In genomic region chr1:30757196-30757949, GRCh38 we compare ENCODE assay signal across 1 cellular context.
TF ChIP-seq lines count a peak whose summit lies in the region.

A gene with protein sequence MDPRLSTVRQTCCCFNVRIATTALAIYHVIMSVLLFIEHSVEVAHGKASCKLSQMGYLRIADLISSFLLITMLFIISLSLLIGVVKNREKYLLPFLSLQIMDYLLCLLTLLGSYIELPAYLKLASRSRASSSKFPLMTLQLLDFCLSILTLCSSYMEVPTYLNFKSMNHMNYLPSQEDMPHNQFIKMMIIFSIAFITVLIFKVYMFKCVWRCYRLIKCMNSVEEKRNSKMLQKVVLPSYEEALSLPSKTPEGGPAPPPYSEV (minus strand): TSS chr1:30757774. CDS start chr1:30757745, 29 bp downstream.

TF ChIP-seq in K562, 482 proteins besides CTCF, POLR2A, EP300 and RAD21 (continued from another document and continues in another):
- TF ChIP-seq, protein P1, sequence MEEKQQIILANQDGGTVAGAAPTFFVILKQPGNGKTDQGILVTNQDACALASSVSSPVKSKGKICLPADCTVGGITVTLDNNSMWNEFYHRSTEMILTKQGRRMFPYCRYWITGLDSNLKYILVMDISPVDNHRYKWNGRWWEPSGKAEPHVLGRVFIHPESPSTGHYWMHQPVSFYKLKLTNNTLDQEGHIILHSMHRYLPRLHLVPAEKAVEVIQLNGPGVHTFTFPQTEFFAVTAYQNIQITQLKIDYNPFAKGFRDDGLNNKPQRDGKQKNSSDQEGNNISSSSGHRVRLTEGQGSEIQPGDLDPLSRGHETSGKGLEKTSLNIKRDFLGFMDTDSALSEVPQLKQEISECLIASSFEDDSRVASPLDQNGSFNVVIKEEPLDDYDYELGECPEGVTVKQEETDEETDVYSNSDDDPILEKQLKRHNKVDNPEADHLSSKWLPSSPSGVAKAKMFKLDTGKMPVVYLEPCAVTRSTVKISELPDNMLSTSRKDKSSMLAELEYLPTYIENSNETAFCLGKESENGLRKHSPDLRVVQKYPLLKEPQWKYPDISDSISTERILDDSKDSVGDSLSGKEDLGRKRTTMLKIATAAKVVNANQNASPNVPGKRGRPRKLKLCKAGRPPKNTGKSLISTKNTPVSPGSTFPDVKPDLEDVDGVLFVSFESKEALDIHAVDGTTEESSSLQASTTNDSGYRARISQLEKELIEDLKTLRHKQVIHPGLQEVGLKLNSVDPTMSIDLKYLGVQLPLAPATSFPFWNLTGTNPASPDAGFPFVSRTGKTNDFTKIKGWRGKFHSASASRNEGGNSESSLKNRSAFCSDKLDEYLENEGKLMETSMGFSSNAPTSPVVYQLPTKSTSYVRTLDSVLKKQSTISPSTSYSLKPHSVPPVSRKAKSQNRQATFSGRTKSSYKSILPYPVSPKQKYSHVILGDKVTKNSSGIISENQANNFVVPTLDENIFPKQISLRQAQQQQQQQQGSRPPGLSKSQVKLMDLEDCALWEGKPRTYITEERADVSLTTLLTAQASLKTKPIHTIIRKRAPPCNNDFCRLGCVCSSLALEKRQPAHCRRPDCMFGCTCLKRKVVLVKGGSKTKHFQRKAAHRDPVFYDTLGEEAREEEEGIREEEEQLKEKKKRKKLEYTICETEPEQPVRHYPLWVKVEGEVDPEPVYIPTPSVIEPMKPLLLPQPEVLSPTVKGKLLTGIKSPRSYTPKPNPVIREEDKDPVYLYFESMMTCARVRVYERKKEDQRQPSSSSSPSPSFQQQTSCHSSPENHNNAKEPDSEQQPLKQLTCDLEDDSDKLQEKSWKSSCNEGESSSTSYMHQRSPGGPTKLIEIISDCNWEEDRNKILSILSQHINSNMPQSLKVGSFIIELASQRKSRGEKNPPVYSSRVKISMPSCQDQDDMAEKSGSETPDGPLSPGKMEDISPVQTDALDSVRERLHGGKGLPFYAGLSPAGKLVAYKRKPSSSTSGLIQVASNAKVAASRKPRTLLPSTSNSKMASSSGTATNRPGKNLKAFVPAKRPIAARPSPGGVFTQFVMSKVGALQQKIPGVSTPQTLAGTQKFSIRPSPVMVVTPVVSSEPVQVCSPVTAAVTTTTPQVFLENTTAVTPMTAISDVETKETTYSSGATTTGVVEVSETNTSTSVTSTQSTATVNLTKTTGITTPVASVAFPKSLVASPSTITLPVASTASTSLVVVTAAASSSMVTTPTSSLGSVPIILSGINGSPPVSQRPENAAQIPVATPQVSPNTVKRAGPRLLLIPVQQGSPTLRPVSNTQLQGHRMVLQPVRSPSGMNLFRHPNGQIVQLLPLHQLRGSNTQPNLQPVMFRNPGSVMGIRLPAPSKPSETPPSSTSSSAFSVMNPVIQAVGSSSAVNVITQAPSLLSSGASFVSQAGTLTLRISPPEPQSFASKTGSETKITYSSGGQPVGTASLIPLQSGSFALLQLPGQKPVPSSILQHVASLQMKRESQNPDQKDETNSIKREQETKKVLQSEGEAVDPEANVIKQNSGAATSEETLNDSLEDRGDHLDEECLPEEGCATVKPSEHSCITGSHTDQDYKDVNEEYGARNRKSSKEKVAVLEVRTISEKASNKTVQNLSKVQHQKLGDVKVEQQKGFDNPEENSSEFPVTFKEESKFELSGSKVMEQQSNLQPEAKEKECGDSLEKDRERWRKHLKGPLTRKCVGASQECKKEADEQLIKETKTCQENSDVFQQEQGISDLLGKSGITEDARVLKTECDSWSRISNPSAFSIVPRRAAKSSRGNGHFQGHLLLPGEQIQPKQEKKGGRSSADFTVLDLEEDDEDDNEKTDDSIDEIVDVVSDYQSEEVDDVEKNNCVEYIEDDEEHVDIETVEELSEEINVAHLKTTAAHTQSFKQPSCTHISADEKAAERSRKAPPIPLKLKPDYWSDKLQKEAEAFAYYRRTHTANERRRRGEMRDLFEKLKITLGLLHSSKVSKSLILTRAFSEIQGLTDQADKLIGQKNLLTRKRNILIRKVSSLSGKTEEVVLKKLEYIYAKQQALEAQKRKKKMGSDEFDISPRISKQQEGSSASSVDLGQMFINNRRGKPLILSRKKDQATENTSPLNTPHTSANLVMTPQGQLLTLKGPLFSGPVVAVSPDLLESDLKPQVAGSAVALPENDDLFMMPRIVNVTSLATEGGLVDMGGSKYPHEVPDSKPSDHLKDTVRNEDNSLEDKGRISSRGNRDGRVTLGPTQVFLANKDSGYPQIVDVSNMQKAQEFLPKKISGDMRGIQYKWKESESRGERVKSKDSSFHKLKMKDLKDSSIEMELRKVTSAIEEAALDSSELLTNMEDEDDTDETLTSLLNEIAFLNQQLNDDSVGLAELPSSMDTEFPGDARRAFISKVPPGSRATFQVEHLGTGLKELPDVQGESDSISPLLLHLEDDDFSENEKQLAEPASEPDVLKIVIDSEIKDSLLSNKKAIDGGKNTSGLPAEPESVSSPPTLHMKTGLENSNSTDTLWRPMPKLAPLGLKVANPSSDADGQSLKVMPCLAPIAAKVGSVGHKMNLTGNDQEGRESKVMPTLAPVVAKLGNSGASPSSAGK (IDR thresholded peaks at IDR 0.05) = peak; percentile 17; the same call in 1 of the 2 replicates
- no peak for TF ChIP-seq TEAD4 (IDR thresholded peaks at IDR 0.05; ENCODE audit: low read length)
- no peak for TF ChIP-seq TEAD4 (CRISPR knock-in tag; IDR thresholded peaks at IDR 0.05; ENCODE audit: borderline replicate concordance)
- no peak for TF ChIP-seq SMAD4 (CRISPR knock-in tag; conservative IDR thresholded peaks at IDR 0.05)
- TF ChIP-seq, protein P2, sequence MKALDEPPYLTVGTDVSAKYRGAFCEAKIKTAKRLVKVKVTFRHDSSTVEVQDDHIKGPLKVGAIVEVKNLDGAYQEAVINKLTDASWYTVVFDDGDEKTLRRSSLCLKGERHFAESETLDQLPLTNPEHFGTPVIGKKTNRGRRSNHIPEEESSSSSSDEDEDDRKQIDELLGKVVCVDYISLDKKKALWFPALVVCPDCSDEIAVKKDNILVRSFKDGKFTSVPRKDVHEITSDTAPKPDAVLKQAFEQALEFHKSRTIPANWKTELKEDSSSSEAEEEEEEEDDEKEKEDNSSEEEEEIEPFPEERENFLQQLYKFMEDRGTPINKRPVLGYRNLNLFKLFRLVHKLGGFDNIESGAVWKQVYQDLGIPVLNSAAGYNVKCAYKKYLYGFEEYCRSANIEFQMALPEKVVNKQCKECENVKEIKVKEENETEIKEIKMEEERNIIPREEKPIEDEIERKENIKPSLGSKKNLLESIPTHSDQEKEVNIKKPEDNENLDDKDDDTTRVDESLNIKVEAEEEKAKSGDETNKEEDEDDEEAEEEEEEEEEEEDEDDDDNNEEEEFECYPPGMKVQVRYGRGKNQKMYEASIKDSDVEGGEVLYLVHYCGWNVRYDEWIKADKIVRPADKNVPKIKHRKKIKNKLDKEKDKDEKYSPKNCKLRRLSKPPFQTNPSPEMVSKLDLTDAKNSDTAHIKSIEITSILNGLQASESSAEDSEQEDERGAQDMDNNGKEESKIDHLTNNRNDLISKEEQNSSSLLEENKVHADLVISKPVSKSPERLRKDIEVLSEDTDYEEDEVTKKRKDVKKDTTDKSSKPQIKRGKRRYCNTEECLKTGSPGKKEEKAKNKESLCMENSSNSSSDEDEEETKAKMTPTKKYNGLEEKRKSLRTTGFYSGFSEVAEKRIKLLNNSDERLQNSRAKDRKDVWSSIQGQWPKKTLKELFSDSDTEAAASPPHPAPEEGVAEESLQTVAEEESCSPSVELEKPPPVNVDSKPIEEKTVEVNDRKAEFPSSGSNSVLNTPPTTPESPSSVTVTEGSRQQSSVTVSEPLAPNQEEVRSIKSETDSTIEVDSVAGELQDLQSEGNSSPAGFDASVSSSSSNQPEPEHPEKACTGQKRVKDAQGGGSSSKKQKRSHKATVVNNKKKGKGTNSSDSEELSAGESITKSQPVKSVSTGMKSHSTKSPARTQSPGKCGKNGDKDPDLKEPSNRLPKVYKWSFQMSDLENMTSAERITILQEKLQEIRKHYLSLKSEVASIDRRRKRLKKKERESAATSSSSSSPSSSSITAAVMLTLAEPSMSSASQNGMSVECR (CRISPR knock-in tag; IDR thresholded peaks at IDR 0.05) = peak; percentile 56; the same call in 1 of the 2 replicates
- TF ChIP-seq EGR1 (conservative IDR thresholded peaks at IDR 0.05) = no peak
- peak; percentile 76 for TF ChIP-seq ZFX (CRISPR knock-in tag; IDR thresholded peaks at IDR 0.05)
- TF ChIP-seq, protein P3, sequence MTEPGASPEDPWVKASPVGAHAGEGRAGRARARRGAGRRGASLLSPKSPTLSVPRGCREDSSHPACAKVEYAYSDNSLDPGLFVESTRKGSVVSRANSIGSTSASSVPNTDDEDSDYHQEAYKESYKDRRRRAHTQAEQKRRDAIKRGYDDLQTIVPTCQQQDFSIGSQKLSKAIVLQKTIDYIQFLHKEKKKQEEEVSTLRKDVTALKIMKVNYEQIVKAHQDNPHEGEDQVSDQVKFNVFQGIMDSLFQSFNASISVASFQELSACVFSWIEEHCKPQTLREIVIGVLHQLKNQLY (CRISPR knock-in tag; conservative IDR thresholded peaks at IDR 0.05) = no peak
- peak; percentile 22; the same call in 1 of the 2 replicates for TF ChIP-seq ZKSCAN1 (IDR thresholded peaks at IDR 0.05; ENCODE audit: low read depth, low read length)
- no peak for TF ChIP-seq ELF1 (tag; IDR thresholded peaks at IDR 0.05)
- TF ChIP-seq ZNF707 (CRISPR knock-in tag; conservative IDR thresholded peaks at IDR 0.05) = no peak
- TF ChIP-seq SMAD3 (CRISPR knock-in tag; conservative IDR thresholded peaks at IDR 0.05) = 0 out of 2 replicates have a peak, but pooled peaks have one; percentile 31
- no peak for TF ChIP-seq BCOR (IDR thresholded peaks at IDR 0.05)
- no peak; the same call in 1 of the 2 replicates for TF ChIP-seq ZNF143 (CRISPR knock-in tag; IDR thresholded peaks at IDR 0.05)
- no peak for TF ChIP-seq DMBX1 (CRISPR knock-in tag; IDR thresholded peaks at IDR 0.05; ENCODE audit: borderline replicate concordance)
- TF ChIP-seq CBX8 (IDR thresholded peaks at IDR 0.05; ENCODE audit: borderline replicate concordance, extremely low read depth, low read depth, low read length, poor library complexity, severe bottlenecking) = no peak
- TF ChIP-seq TRIM28 (IDR thresholded peaks at IDR 0.05) = no peak
- TF ChIP-seq ZNF449 (CRISPR knock-in tag; IDR thresholded peaks at IDR 0.05) = 0 out of 2 replicates have a peak, but pooled peaks have one; percentile 33
- 0 out of 2 replicates have a peak, but pooled peaks have one; percentile 12 for TF ChIP-seq MEF2D (tag; conservative IDR thresholded peaks at IDR 0.05; ENCODE audit: low read depth)
- TF ChIP-seq KDM5B (IDR thresholded peaks at IDR 0.05; ENCODE audit: insufficient replicate concordance, low read depth, low read length) = peak; percentile 21
- peak; percentile 71 for TF ChIP-seq SP1 (CRISPR knock-in tag; IDR thresholded peaks at IDR 0.05)
- TF ChIP-seq ZNF780A (CRISPR knock-in tag; IDR thresholded peaks at IDR 0.05) = no peak
- no peak for TF ChIP-seq HNRNPL (IDR thresholded peaks at IDR 0.05; ENCODE audit: low read depth, low read length)
- TF ChIP-seq, protein P4, sequence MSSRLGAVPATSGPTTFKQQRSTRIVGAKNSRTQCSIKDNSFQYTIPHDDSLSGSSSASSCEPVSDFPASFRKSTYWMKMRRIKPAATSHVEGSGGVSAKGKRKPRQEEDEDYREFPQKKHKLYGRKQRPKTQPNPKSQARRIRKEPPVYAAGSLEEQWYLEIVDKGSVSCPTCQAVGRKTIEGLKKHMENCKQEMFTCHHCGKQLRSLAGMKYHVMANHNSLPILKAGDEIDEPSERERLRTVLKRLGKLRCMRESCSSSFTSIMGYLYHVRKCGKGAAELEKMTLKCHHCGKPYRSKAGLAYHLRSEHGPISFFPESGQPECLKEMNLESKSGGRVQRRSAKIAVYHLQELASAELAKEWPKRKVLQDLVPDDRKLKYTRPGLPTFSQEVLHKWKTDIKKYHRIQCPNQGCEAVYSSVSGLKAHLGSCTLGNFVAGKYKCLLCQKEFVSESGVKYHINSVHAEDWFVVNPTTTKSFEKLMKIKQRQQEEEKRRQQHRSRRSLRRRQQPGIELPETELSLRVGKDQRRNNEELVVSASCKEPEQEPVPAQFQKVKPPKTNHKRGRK (tag; IDR thresholded peaks at IDR 0.05) = no peak
- TF ChIP-seq NR4A1 (CRISPR knock-in tag; IDR thresholded peaks at IDR 0.05) = no peak
- TF ChIP-seq NR4A1 (tag; IDR thresholded peaks at IDR 0.05) = no peak
- TF ChIP-seq ZNF431 (CRISPR knock-in tag; IDR thresholded peaks at IDR 0.05) = 0 out of 2 replicates have a peak, but pooled peaks have one; percentile 30
- peak; percentile 17; the same call in 1 of the 2 replicates for TF ChIP-seq BRD4 (IDR thresholded peaks at IDR 0.05)
- no peak for TF ChIP-seq NONO (IDR thresholded peaks at IDR 0.05; ENCODE audit: low read depth in 2 of 2, low read length in 1 of 2)
- TF ChIP-seq MAZ (CRISPR knock-in tag; conservative IDR thresholded peaks at IDR 0.05 in 1 of 2, IDR thresholded peaks at IDR 0.05 in 1 of 2) = peak in 1 of 2 experiments; percentile 15; a peak in 1 of 4 replicates
- no peak for TF ChIP-seq HDAC1 (IDR thresholded peaks at IDR 0.05)
- no peak; the same call in 1 of the 2 replicates for TF ChIP-seq ATF6 (CRISPR knock-in tag; IDR thresholded peaks at IDR 0.05)
